Comparison of ENCODE assay signal across 22 cellular contexts in genomic region chr5:100762163-100762562, GRCh38.
"Had no signal": no experiment of that assay in that cellular context is flagged by ENCODE, and none has a peak within 500 bp of the region (broad histone marks: within the 10 kb centered on the region; RNA-seq: fewer than 3 reads in every experiment).

No MANE protein-coding gene starts in this region.

- H3K9me3 ChIP-seq: adrenal gland, neutrophil, right atrium auricular region, tibial nerve, vagina had no signal

- H3K27ac ChIP-seq: adrenal gland, dorsolateral prefrontal cortex, neutrophil, right atrium auricular region, tibial nerve, vagina had no signal

- DNase-seq: activated CD4-positive, alpha-beta T cell treated with anti-CD3 and anti-CD28 coated beads, Interleukin-2, amount 50 U/mL, for 1 hour; activated CD4-positive, CD25-positive, alpha-beta regulatory T cell; activated naive CD4-positive, alpha-beta T cell treated with anti-CD3 and anti-CD28 coated beads for 36 hours; activated T-cell treated with anti-CD3 and anti-CD28 coated beads for 4 hours; adrenal gland; cerebellar nuclear complex; dorsolateral prefrontal cortex; endodermal cell; erythroblast; left cardiac atrium; natural killer cell; small intestine; stimulated activated CD4-positive, alpha-beta T cell treated with anti-CD3 and anti-CD28 coated beads, Interleukin-4, amount 100 ng/mL, for 4 hours; stimulated activated CD8-positive, alpha-beta memory T cell treated with anti-CD3 and anti-CD28 coated beads, Interleukin-4, amount 100 ng/mL, for 48 hours; stimulated activated naive CD4-positive, alpha-beta T cell treated with Interleukin-2 at 50 U/mL for 16 hours; substantia nigra had no signal

- H3K27me3 ChIP-seq: adrenal gland, neutrophil, right atrium auricular region, tibial nerve, vagina had no signal

- ATAC-seq: activated T-helper 17 cell treated with anti-CD3 and anti-CD28 coated beads, Interleukin-2, amount 50 U/mL, for 72 hours; left cardiac atrium; natural killer cell had no signal

- H3K4me1 ChIP-seq: adrenal gland, right atrium auricular region, tibial nerve, vagina had no signal

- H3K4me3 ChIP-seq: adrenal gland, dorsolateral prefrontal cortex, lung, right atrium auricular region, tibial nerve, vagina had no signal

- H3K36me3 ChIP-seq: adrenal gland, neutrophil, right atrium auricular region, tibial nerve, vagina had no signal
